In the genomic region with DNA sequence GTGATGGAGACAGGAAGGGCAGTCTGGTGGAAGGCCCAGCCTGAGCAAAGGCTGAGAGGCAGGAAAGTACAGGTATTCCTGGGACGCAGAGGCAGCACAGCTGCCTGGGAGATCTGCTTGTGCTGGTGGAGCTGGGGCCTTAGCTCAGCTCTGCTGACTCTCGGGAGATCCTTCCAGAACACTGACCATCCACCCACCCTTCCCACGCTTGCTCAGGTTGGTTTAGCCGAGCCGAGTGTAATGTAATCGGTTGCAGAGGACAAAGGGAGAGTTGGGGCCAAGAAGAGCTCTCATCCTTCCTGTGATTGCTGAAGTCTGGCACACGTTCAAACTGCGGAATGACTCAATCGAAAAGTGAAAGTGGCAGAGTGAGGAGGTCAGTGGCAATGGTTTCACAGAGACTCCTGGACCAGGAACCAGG, we compare ENCODE assay signal across 9 cellular contexts. TPM values are rescaled to one million over a fixed set of nuclear protein-coding genes. Genes with fewer than 3 reads are reported as not detected.
DNase-seq lines count a peak whose midpoint lies in the region; ATAC-seq, FAIRE-seq and TF ChIP-seq lines count a peak whose summit lies in the region.
"Had no signal": no experiment of that assay in that cellular context is flagged by ENCODE, and none has a peak within 500 bp of the region (broad histone marks: within the 10 kb centered on the region; RNA-seq: fewer than 3 reads in every experiment).

No MANE protein-coding gene starts in this region.

- peaks cover 40% of the 10 kb centered on the region for H3K4me1 ChIP-seq in GM12878 (ENCODE audit: control insufficient read depth, insufficient read depth, low read length)
- peaks cover 11% of the 10 kb centered on the region for H3K4me1 ChIP-seq in mesenchymal stem cell (ENCODE audit: control insufficient read depth, insufficient read depth, low read depth, low read length)
- peaks cover 15% of the 10 kb centered on the region for H3K4me1 ChIP-seq in GM23338 (ENCODE audit: insufficient read depth)
- no peaks in the 10 kb centered on the region for H3K4me1 ChIP-seq in ascending aorta

- no peak overlapping the region for H2BK120ac ChIP-seq in mesenchymal stem cell (ENCODE audit: low read depth, low read length)

- no peak overlapping the region for H2AK5ac ChIP-seq in mesenchymal stem cell (ENCODE audit: low read length, severe bottlenecking)

- no peaks in the 10 kb centered on the region for H3K36me3 ChIP-seq in GM12878 (ENCODE audit: control insufficient read depth in 2 of 2, insufficient read depth in 2 of 2, low read length in 1 of 2)
- H3K36me3 ChIP-seq in mesenchymal stem cell (ENCODE audit: control insufficient read depth in 1 of 2, insufficient read depth in 2 of 2, low read depth in 1 of 2, low read length in 2 of 2): no peaks in the 10 kb centered on the region
- no peaks in the 10 kb centered on the region; the same call in 1 of the 2 replicates for H3K36me3 ChIP-seq in GM23338 (ENCODE audit: insufficient read depth)
- H3K36me3 ChIP-seq in ascending aorta: no peaks in the 10 kb centered on the region

- no peak overlapping the region for H3K14ac ChIP-seq in mesenchymal stem cell (ENCODE audit: low read length in 2 of 2)

- no peak overlapping the region for H2AFZ ChIP-seq in GM12878 (ENCODE audit: control insufficient read depth, low read depth, low read length)
- no peak overlapping the region for H2AFZ ChIP-seq in mesenchymal stem cell (ENCODE audit: low read depth, low read length)
- H2AFZ ChIP-seq in GM23338: no peak overlapping the region

- H3K27me3 ChIP-seq in GM12878 (replicated peaks in 1 of 2; ENCODE audit: control insufficient read depth in 2 of 2, insufficient read depth in 2 of 2, low read length in 1 of 2): no peaks in the 10 kb centered on the region
- no peaks in the 10 kb centered on the region for H3K27me3 ChIP-seq in mesenchymal stem cell (ENCODE audit: control insufficient read depth in 1 of 2, insufficient read depth in 1 of 2, low read length in 2 of 2)
- H3K27me3 ChIP-seq in GM23338 (ENCODE audit: insufficient read depth): no peaks in the 10 kb centered on the region
- no peaks in the 10 kb centered on the region for H3K27me3 ChIP-seq in ascending aorta

- H2BK12ac ChIP-seq in mesenchymal stem cell (ENCODE audit: low read length in 2 of 2): no peak overlapping the region

- FAIRE-seq in HTR-8/SVneo (lab: Jason Lieb, UNC) (peak; percentile 97), GM12878 (lab: Jason Lieb, UNC) (peak; percentile 75), D721Med (lab: Jason Lieb, UNC) (no peak)

- RAD21 ChIA-PET in GM12878 (lab: Charles Lee; ENCODE audit: unreplicated experiment): no interaction called here

- H3K18ac ChIP-seq in mesenchymal stem cell (ENCODE audit: low read depth in 1 of 2, low read length in 2 of 2): peak overlapping the region; percentile 22 to 24

- CTCF ChIA-PET in GM12878 (lab: Yijun Ruan, JAX): no interaction called here

- TF ChIP-seq EP300 in GM12878 (IDR thresholded peaks at IDR 0.05; ENCODE audit: borderline replicate concordance in 1 of 2, control insufficient read depth in 1 of 2, low read depth in 2 of 2, low read length in 2 of 2): no peak

- no peaks in the 10 kb centered on the region for H3K79me2 ChIP-seq in GM12878 (ENCODE audit: control insufficient read depth, insufficient read depth, low read length)
- H3K79me2 ChIP-seq in GM23338 (replicated peaks; ENCODE audit: insufficient read depth): no peaks in the 10 kb centered on the region

- intact Hi-C loops in GM12878 (cut with micrococcal nuclease; ENCODE audit: unreplicated experiment): no loop called here
- intact Hi-C loops in ascending aorta (cut with DNase I): no loop called here

- H3K4me3 ChIP-seq in GM12878 (no peak overlapping the region), mesenchymal stem cell (ENCODE audit: insufficient read depth in 1 of 2, low read depth in 1 of 2, low read length in 2 of 2) (peak overlapping the region in 1 of 2 experiments; percentile 2), GM23338 (no peak overlapping the region), ascending aorta (peak overlapping the region in 1 of 2 donors; percentile 22)

- no peak for TF ChIP-seq POLR2A in GM12878 (IDR thresholded peaks at IDR 0.05; ENCODE audit: low read depth, low read length)

- H3K36me3 Mint-ChIP-seq in GM23338 (ENCODE audit: low read depth): peaks cover 22% of the 10 kb centered on the region

- ATAC-seq in GM12878 (peak; percentile 50), GM23338 (no peak)

- no peak overlapping the region for H4K8ac ChIP-seq in mesenchymal stem cell (ENCODE audit: low read length)

- H3K27ac Mint-ChIP-seq in GM23338: no peak overlapping the region
- H3K27ac Mint-ChIP-seq: dendritic cell treated with granulocyte-macrophage colony-stimulating factor and Interleukin-4, amounts not matched to agents 40 ng/mL and 50 ng/mL, for 4 days had no signal

- BruUV-seq in GM12878 (replicated peaks; lab: Mats Ljungman, UMichigan): no TSS peak

- 16% methylated on average over 9 of the region's 9 CpGs for WGBS in GM12878 (ENCODE audit: insufficient coverage, insufficient replicate concordance, low lambda C conversion rate, missing lambda C conversion rate)
- WGBS in mesenchymal stem cell: 71% methylated on average over 7 of the region's 9 CpGs

- H3K9ac ChIP-seq in GM12878 (ENCODE audit: control insufficient read depth, insufficient read depth, low read length) (no peak overlapping the region), mesenchymal stem cell (ENCODE audit: low read length) (peak overlapping the region; percentile 52)

- H3K23ac ChIP-seq in mesenchymal stem cell (ENCODE audit: low read length in 2 of 2): no peak overlapping the region

- no peak overlapping the region for H2BK15ac ChIP-seq in mesenchymal stem cell (ENCODE audit: low read depth, poor library complexity, severe bottlenecking)

- TF ChIP-seq CTCF in GM12878 (IDR thresholded peaks at IDR 0.05 in 2 of 3, conservative IDR thresholded peaks at IDR 0.05 in 1 of 3; ENCODE audit: control insufficient read depth in 2 of 3, extremely low read depth in 1 of 3, insufficient read depth in 1 of 3, low read depth in 3 of 3, low read length in 3 of 3): no peak
- TF ChIP-seq CTCF in GM23338 (conservative IDR thresholded peaks at IDR 0.05; ENCODE audit: low read depth in 2 of 2): no peak
- TF ChIP-seq CTCF in D721Med (IDR thresholded peaks at IDR 0.05; ENCODE audit: insufficient read depth, missing control alignments): no peak
- TF ChIP-seq CTCF in ascending aorta (IDR thresholded peaks at IDR 0.05): no peak

- POLR2A ChIA-PET in GM12878 (lab: Charles Lee): interaction anchor here (0.6 kb wide), 1 partner anchor 9 kb away, joined by 6 read pairs; no protein-coding TSS in a partner anchor

- no peak overlapping the region for H3K4ac ChIP-seq in mesenchymal stem cell (ENCODE audit: low read depth in 1 of 2, low read length in 2 of 2)

- SMC1A ChIA-PET in GM12878 (lab: Charles Lee; ENCODE audit: uncharacterized antibody, unreplicated experiment): no interaction called here

- H3K9me2 ChIP-seq in GM23338 (ENCODE audit: insufficient read depth): 0 out of 2 replicates have a peak, but pooled peaks cover 5% of the 10 kb centered on the region

- H4K20me1 ChIP-seq in GM12878 (ENCODE audit: control insufficient read depth, insufficient read depth): no peaks in the 10 kb centered on the region
- no peaks in the 10 kb centered on the region for H4K20me1 ChIP-seq in GM23338 (replicated peaks; ENCODE audit: insufficient read depth)

- no peaks in the 10 kb centered on the region for H3K79me1 ChIP-seq in mesenchymal stem cell (replicated peaks; ENCODE audit: low read length, poor library complexity, severe bottlenecking)

- peaks cover 11% of the 10 kb centered on the region for H3K27me3 Mint-ChIP-seq in GM23338 (ENCODE audit: insufficient read depth, low read depth, poor library complexity)
- H3K27me3 Mint-ChIP-seq: dendritic cell treated with granulocyte-macrophage colony-stimulating factor and Interleukin-4, amounts not matched to agents 40 ng/mL and 50 ng/mL, for 4 days had no signal

- H3K4me3 Mint-ChIP-seq in GM23338: no peak overlapping the region
- H3K4me3 Mint-ChIP-seq: dendritic cell treated with granulocyte-macrophage colony-stimulating factor and Interleukin-4, amounts not matched to agents 40 ng/mL and 50 ng/mL, for 4 days had no signal

- H3K27ac ChIP-seq in GM12878 (ENCODE audit: control insufficient read depth, insufficient read depth): 0 out of 2 replicates have a peak overlapping the region, but pooled peaks have one; percentile 11
- H3K27ac ChIP-seq in mesenchymal stem cell (ENCODE audit: low read length, poor library complexity, severe bottlenecking): no peak overlapping the region
- H3K27ac ChIP-seq in GM23338 (ENCODE audit: low read depth): no peak overlapping the region
- no peak overlapping the region for H3K27ac ChIP-seq in ascending aorta

- H3K4me2 ChIP-seq in GM12878 (ENCODE audit: control insufficient read depth, insufficient read depth): peak overlapping the region; percentile 26; the same call in 1 of the 2 replicates
- no peak overlapping the region for H3K4me2 ChIP-seq in mesenchymal stem cell (ENCODE audit: low read length, poor library complexity, severe bottlenecking)
- no peak overlapping the region for H3K4me2 ChIP-seq in GM23338

- H3K4me1 Mint-ChIP-seq in GM23338: peaks cover 32% of the 10 kb centered on the region

- H3K9me3 ChIP-seq in GM12878 (replicated peaks; ENCODE audit: control insufficient read depth, insufficient read depth, low read length) (peaks cover 8% of the 10 kb centered on the region), mesenchymal stem cell (ENCODE audit: control insufficient read depth, low read length) (no peaks in the 10 kb centered on the region), ascending aorta (no peaks in the 10 kb centered on the region)

- no peak overlapping the region for H4K91ac ChIP-seq in mesenchymal stem cell (ENCODE audit: low read length)

- in situ Hi-C loops in GM12878 (cut with MboI): no loop called here

- no peak for TF ChIP-seq RAD21 in GM12878 (IDR thresholded peaks at IDR 0.05; ENCODE audit: insufficient read depth, low read depth, low read length)

- H3F3A ChIP-seq in GM23338 (replicated peaks; ENCODE audit: low read depth): no peaks in the 10 kb centered on the region

- DNase-seq in DMS79 (lab: John Stamatoyannopoulos, UW): peak; percentile 74
- peak; percentile 84 for DNase-seq in HTR-8/SVneo (ENCODE audit: insufficient read length, low spot score)
- DNase-seq in GM12878 (ENCODE audit: low read depth, low spot score): peak; percentile 92
- peak; percentile 86 for DNase-seq in mesenchymal stem cell
- no peak for DNase-seq in GM23338 (ENCODE audit: low spot score)
- no peak for DNase-seq in D721Med (ENCODE audit: insufficient read length, low spot score)
- no peak for DNase-seq in stimulated activated CD4-positive, alpha-beta T cell treated with anti-CD3 and anti-CD28 coated beads, Interleukin-2, amount 100 ng/mL, for 48 hours
- no peak for DNase-seq in ascending aorta (ENCODE audit: low spot score in 2 of 2)

- H2BK5ac ChIP-seq in mesenchymal stem cell (ENCODE audit: low read depth, low read length, poor library complexity, severe bottlenecking): no peak overlapping the region

- H3K9me3 Mint-ChIP-seq in GM23338: peaks cover 27% of the 10 kb centered on the region

RNA-seq across cellular contexts. Expression of gene GPR78, which starts 43.1 kb away (rescaled TPM):
- 0.15 TPM in 1 of 2 replicates, not detected in the other for total RNA-seq in GM12878 (2013; cell fraction: nucleolus; rRNA removed)
- total RNA-seq in GM12878 (2014; rRNA removed): not detected in 2 replicates
- total RNA-seq in GM12878 (2014; rRNA removed; fragmentation: Illumina TruSeq; extraction: Trizol): not detected in 2 replicates
- total RNA-seq in GM12878 (2021): not detected in 2 replicates
- not detected for polyA plus RNA-seq in GM12878 (2011; ENCODE audit: low read depth)
- not detected in 2 replicates for polyA plus RNA-seq in GM12878 (2011; rRNA removed)
- not detected in 2 replicates for polyA plus RNA-seq in GM12878 (2011; cell fraction: cytosol; rRNA removed)
- polyA plus RNA-seq in GM12878 (2011; cell fraction: nucleus; rRNA removed): not detected in 2 replicates
- not detected in 2 replicates for polyA plus RNA-seq in GM12878 (2012)
- 0.03 TPM in 1 of 2 replicates, not detected in the other for polyA plus RNA-seq in GM12878 (2014; fragmentation: Illumina TruSeq; extraction: Trizol)
- not detected for polyA plus RNA-seq in GM12878 (2014; fragmentation: Nextera tagmentation; extraction: Ambion mirVana)
- not detected in 2 replicates for polyA plus RNA-seq in GM12878 (2014; rRNA removed)
- not detected for polyA plus RNA-seq in GM12878 (2016; fragmentation: Nextera tagmentation; extraction: Ambion mirVana)
- not detected in 2 replicates for polyA minus RNA-seq in GM12878 (2011; rRNA and poly(A)+ RNA removed)
- not detected in 2 replicates for polyA minus RNA-seq in GM12878 (2011; cell fraction: cytosol; rRNA and poly(A)+ RNA removed)
- not detected in 2 replicates for polyA minus RNA-seq in GM12878 (2011; cell fraction: nucleus; rRNA and poly(A)+ RNA removed)
- polyA plus RNA-seq in mesenchymal stem cell (2013, experiment 1 of 2): 0.04 TPM
- 0.12 TPM for polyA plus RNA-seq in mesenchymal stem cell (2013, experiment 2 of 2)
- 2.6 and 2.7 TPM in 2 replicates for total RNA-seq in GM23338 (2014; rRNA removed; shearing (Covaris generic))
- polyA plus RNA-seq in GM23338 (2016; fragmentation: Nextera tagmentation; extraction: Ambion mirVana): 0.82 and 0.83 TPM in 2 replicates
- not detected for total RNA-seq in ascending aorta

RNA-seq across cellular contexts. Expression of gene CPZ, which starts 55.5 kb away (rescaled TPM):
- not detected in 2 replicates for total RNA-seq in GM12878 (2013; cell fraction: nucleolus; rRNA removed)
- total RNA-seq in GM12878 (2014; rRNA removed) (not detected in 2 replicates), GM12878 (2014; rRNA removed; fragmentation: Illumina TruSeq; extraction: Trizol) (not detected in 2 replicates), GM12878 (2021) (not detected in 2 replicates), ascending aorta (3.5 TPM)
- not detected for polyA plus RNA-seq in GM12878 (2011; ENCODE audit: low read depth)
- polyA plus RNA-seq in GM12878 (2011; rRNA removed) (not detected in 2 replicates), GM12878 (2014; fragmentation: Illumina TruSeq; extraction: Trizol) (not detected in 2 replicates), GM12878 (2014; fragmentation: Nextera tagmentation; extraction: Ambion mirVana) (not detected), GM12878 (2014; rRNA removed) (not detected in 2 replicates), GM12878 (2016; fragmentation: Nextera tagmentation; extraction: Ambion mirVana) (not detected), GM23338 (2016; fragmentation: Nextera tagmentation; extraction: Ambion mirVana) (24.6 and 29.9 TPM in 2 replicates)
- polyA plus RNA-seq in GM12878 (2011; cell fraction: cytosol; rRNA removed): not detected in 2 replicates
- polyA plus RNA-seq in GM12878 (2011; cell fraction: nucleus; rRNA removed): 0.07 TPM in 1 of 2 replicates, not detected in the other
- polyA plus RNA-seq in GM12878 (2012): not detected in 2 replicates
- polyA minus RNA-seq in GM12878 (2011; rRNA and poly(A)+ RNA removed): not detected in 2 replicates
- polyA minus RNA-seq in GM12878 (2011; cell fraction: cytosol; rRNA and poly(A)+ RNA removed): not detected in 2 replicates
- polyA minus RNA-seq in GM12878 (2011; cell fraction: nucleus; rRNA and poly(A)+ RNA removed): not detected in 2 replicates
- polyA plus RNA-seq in mesenchymal stem cell (2013, experiment 1 of 2): 10.1 TPM
- polyA plus RNA-seq in mesenchymal stem cell (2013, experiment 2 of 2): 10.8 TPM
- 37.3 and 43.1 TPM in 2 replicates for total RNA-seq in GM23338 (2014; rRNA removed; shearing (Covaris generic))

Comparison
In these comparisons a context has a peak if more than half of its experiments do, and no peak if none do; other contexts are left out.
1. DNase-seq: peak in DMS79 (single experiment), HTR-8/SVneo (single experiment), GM12878 (single experiment) and mesenchymal stem cell (single experiment); none in GM23338 (single experiment), D721Med (single experiment), stimulated activated CD4-positive, alpha-beta T cell treated with anti-CD3 and anti-CD28 coated beads, Interleukin-2, amount 100 ng/mL, for 48 hours (0 of 2) and ascending aorta (0 of 2).